ENCODE assay signal across 6 cellular contexts in the genomic region with DNA sequence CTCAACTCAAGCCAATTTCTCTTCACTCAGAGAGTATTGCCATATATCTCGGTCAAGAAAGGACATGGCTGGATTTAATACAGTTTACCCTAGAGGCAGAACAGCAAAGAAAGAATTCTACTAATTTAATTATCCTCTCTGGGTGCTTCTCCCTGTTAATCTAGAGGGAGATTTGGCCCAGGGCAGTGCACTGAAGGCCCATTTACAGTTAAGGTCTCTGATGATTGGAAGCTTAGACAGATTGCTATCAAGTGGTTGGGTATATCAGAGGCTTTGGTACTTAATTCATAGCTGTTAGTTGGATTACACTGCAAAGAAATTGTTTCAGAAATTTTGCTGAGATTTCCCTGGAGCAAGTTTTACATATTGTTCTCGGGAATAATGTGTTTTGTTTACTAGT. TPM values are rescaled to one million over a fixed set of nuclear protein-coding genes. Genes with fewer than 3 reads are reported as not detected.
"Had no signal": no experiment of that assay in that cellular context is flagged by ENCODE, and none has a peak within 500 bp of the region (broad histone marks: within the 10 kb centered on the region; RNA-seq: fewer than 3 reads in every experiment).

No MANE protein-coding gene starts in this region.

- H3K4me2 ChIP-seq: GM23338 had no signal

- H3K4me3 ChIP-seq: GM23338, K562 had no signal

- DNase-seq: H9, HCEC 1CT, IMR-90 had no signal

- H2AFZ ChIP-seq: GM23338 had no signal

- ATAC-seq: GM23338, K562 had no signal

RNA-seq across cellular contexts. Expression of gene CNKSR2, which starts 4.6 kb away (rescaled TPM):
- total RNA-seq: HT-29, K562 had no signal
- polyA plus RNA-seq: K562 had no signal
